In genomic region chr10:72384982-72385381, GRCh38 we compare ENCODE assay signal across 8 cellular contexts. TPM values are rescaled to one million over a fixed set of nuclear protein-coding genes. Genes with fewer than 3 reads are reported as not detected.
DNase-seq lines count a peak whose midpoint lies in the region; ATAC-seq and TF ChIP-seq lines count a peak whose summit lies in the region.
"Not testable (repeated sequence)": the region's sequence is repeated elsewhere in the genome, so short reads cannot be mapped to it uniquely, and the experiment has no call there.

No MANE protein-coding gene starts in this region.

- not testable (repeated sequence) for H3K36me3 Mint-ChIP-seq in GM23338 (ENCODE audit: low read depth); activated B cell treated with CpG ODN at 0.5 μM for 24 hours (ENCODE audit: low read depth); naive B cell

- ATAC-seq in GM23338: peak; percentile 45
- not testable (repeated sequence) for ATAC-seq in activated B cell treated with CpG ODN at 0.5 μM for 24 hours (ENCODE audit: low read depth); naive B cell (ENCODE audit: low read depth in 2 of 2)

- not testable (repeated sequence) for H3K27me3 ChIP-seq in BLaER1 treated with 17β-estradiol and CSF1 and Interleukin-3, amounts not matched to agents 10 nM and 100 nM; GM23338 (ENCODE audit: insufficient read depth); OCI-LY3 (ENCODE audit: low read depth, low read length); prostate gland (replicated peaks; ENCODE audit: insufficient read depth)

- H3K4me1 Mint-ChIP-seq in GM23338: peaks cover 35% of the 10 kb centered on the region
- H3K4me1 Mint-ChIP-seq in activated B cell treated with CpG ODN at 0.5 μM for 24 hours: not testable (repeated sequence)
- peaks cover 0 to 11% (median 4%) of the 10 kb centered on the region in 3 donors for H3K4me1 Mint-ChIP-seq in naive B cell

- CTCF ChIA-PET in activated B cell treated with CpG ODN at 0.5 μM for 24 hours (lab: Charles Lee): not testable (repeated sequence)

- WGBS in prostate gland: 52% methylated on average over 7 of the region's 7 CpGs

- not testable (repeated sequence) for H3K79me2 ChIP-seq in GM23338 (replicated peaks; ENCODE audit: insufficient read depth); OCI-LY3 (ENCODE audit: low read length)

- H3K27me3 Mint-ChIP-seq in GM23338 (ENCODE audit: insufficient read depth, low read depth, poor library complexity); activated B cell treated with CpG ODN at 0.5 μM for 24 hours; naive B cell: not testable (repeated sequence)

- H3K9me3 ChIP-seq in BLaER1 treated with 17β-estradiol and CSF1 and Interleukin-3, amounts not matched to agents 10 nM and 100 nM (replicated peaks in 1 of 11); OCI-LY3 (ENCODE audit: insufficient read depth, low read length); prostate gland: not testable (repeated sequence)

- not testable (repeated sequence) for H3F3A ChIP-seq in GM23338 (replicated peaks; ENCODE audit: low read depth)

- H2AFZ ChIP-seq in GM23338; OCI-LY3 (ENCODE audit: low read depth, low read length): not testable (repeated sequence)

- H3K4me2 ChIP-seq in BLaER1 treated with 17β-estradiol and CSF1 and Interleukin-3, amounts not matched to agents 10 nM and 100 nM: peak overlapping the region in 8 of 11 experiments; percentile 9 to 58 (median 21); a peak in 12 of 22 replicates
- H3K4me2 ChIP-seq in GM23338: not testable (repeated sequence)
- peak overlapping the region; percentile 37 for H3K4me2 ChIP-seq in OCI-LY3 (ENCODE audit: low read length)

- H3K9ac ChIP-seq in BLaER1 treated with 17β-estradiol and CSF1 and Interleukin-3, amounts not matched to agents 10 nM and 100 nM: peak overlapping the region in 2 of 11 experiments; percentile 11 to 13; a peak in 2 of 22 replicates
- not testable (repeated sequence) for H3K9ac ChIP-seq in OCI-LY3 (ENCODE audit: low read length)

- not testable (repeated sequence) for H3K4me3 Mint-ChIP-seq in GM23338, activated B cell treated with CpG ODN at 0.5 μM for 24 hours, naive B cell

- peaks cover 0 to 12% (median 0%) of the 10 kb centered on the region in 11 experiments; a peak in 1 of 22 replicates for H3K36me3 ChIP-seq in BLaER1 treated with 17β-estradiol and CSF1 and Interleukin-3, amounts not matched to agents 10 nM and 100 nM
- not testable (repeated sequence) for H3K36me3 ChIP-seq in GM23338 (ENCODE audit: insufficient read depth); OCI-LY3 (replicated peaks; ENCODE audit: low read depth, low read length); prostate gland

- not testable (repeated sequence) for H3K9me2 ChIP-seq in GM23338 (ENCODE audit: insufficient read depth)

- H3K27ac ChIP-seq in BLaER1 treated with 17β-estradiol and CSF1 and Interleukin-3, amounts not matched to agents 10 nM and 100 nM: peak overlapping the region in 7 of 11 experiments; percentile 20 to 62 (median 27); a peak in 9 of 22 replicates
- H3K27ac ChIP-seq in GM23338 (ENCODE audit: low read depth); OCI-LY3 (ENCODE audit: low read length); epithelial cell of prostate; prostate gland: not testable (repeated sequence)

- H3K9me3 Mint-ChIP-seq in GM23338, activated B cell treated with CpG ODN at 0.5 μM for 24 hours, naive B cell: not testable (repeated sequence)

- POLR2A ChIA-PET in activated B cell treated with CpG ODN at 0.5 μM for 24 hours (lab: Charles Lee): not testable (repeated sequence)

- not testable (repeated sequence) for TF ChIP-seq POLR2A in prostate gland (IDR thresholded peaks at IDR 0.05)

- H4K20me1 ChIP-seq in BLaER1 treated with 17β-estradiol and CSF1 and Interleukin-3, amounts not matched to agents 10 nM and 100 nM; GM23338 (replicated peaks; ENCODE audit: insufficient read depth); OCI-LY3 (ENCODE audit: insufficient read depth, low read length): not testable (repeated sequence)

- H3K27ac Mint-ChIP-seq in GM23338 (peak overlapping the region; percentile 70), activated B cell treated with CpG ODN at 0.5 μM for 24 hours (peak overlapping the region; percentile 19), naive B cell (peak overlapping the region in 5 of 6 donors; percentile 13 to 93 (median 44))

- not testable (repeated sequence) for DNase-seq in GM23338 (ENCODE audit: low spot score); activated B cell treated with CpG ODN at 0.5 μM for 24 hours; naive B cell
- DNase-seq in epithelial cell of prostate (ENCODE audit: low read depth, low spot score) (peak; percentile 14), prostate gland (ENCODE audit: low spot score) (peak; percentile 8), ureter (ENCODE audit: low spot score) (peak; percentile 66)

- H3K4me3 ChIP-seq in BLaER1 treated with 17β-estradiol and CSF1 and Interleukin-3, amounts not matched to agents 10 nM and 100 nM; GM23338; OCI-LY3 (ENCODE audit: low read length); prostate gland: not testable (repeated sequence)

- H3K4me1 ChIP-seq in BLaER1 treated with 17β-estradiol and CSF1 and Interleukin-3, amounts not matched to agents 10 nM and 100 nM: peaks cover 0 to 17% (median 12%) of the 10 kb centered on the region in 10 experiments; a peak in 13 of 20 replicates
- peaks cover 11% of the 10 kb centered on the region for H3K4me1 ChIP-seq in GM23338 (ENCODE audit: insufficient read depth)
- peaks cover 28% of the 10 kb centered on the region for H3K4me1 ChIP-seq in OCI-LY3 (ENCODE audit: low read length)
- H3K4me1 ChIP-seq in prostate gland (replicated peaks): not testable (repeated sequence)

- TF ChIP-seq CTCF in GM23338 (conservative IDR thresholded peaks at IDR 0.05; ENCODE audit: low read depth in 2 of 2); OCI-LY3 (IDR thresholded peaks at IDR 0.05; ENCODE audit: low read depth, low read length); activated B cell treated with CpG ODN at 0.5 μM for 24 hours (IDR thresholded peaks at IDR 0.05); prostate gland (IDR thresholded peaks at IDR 0.05): not testable (repeated sequence)

- intact Hi-C loops in activated B cell treated with CpG ODN at 0.5 μM for 24 hours (cut with micrococcal nuclease); prostate gland (cut with DNase I): not testable (repeated sequence)

RNA-seq across cellular contexts. Expression of gene DNAJB12, which starts 30.3 kb away (rescaled TPM):
- 13.0 and 16.0 TPM in 2 replicates for total RNA-seq in GM23338 (2014; rRNA removed; shearing (Covaris generic))
- polyA plus RNA-seq in GM23338 (2016; fragmentation: Nextera tagmentation; extraction: Ambion mirVana) (12.6 and 12.8 TPM in 2 replicates), naive B cell (ENCODE audit: low read depth in 6 of 6) (10 to 100 TPM; 15.7 to 28.4 (median 18.6) TPM)
- total RNA-seq in activated B cell treated with CpG ODN at 0.5 μM for 24 hours (39.0 and 39.9 TPM in 2 replicates), prostate gland (10 to 100 TPM; 33.0 to 55.9 TPM), ureter (44.9 TPM)

Comparison
In these comparisons a context has a peak if more than half of its experiments do, and no peak if none do; other contexts are left out.
1. H3K27ac Mint-ChIP-seq: peak in every context shown above with its lines; median percentile 70 in GM23338; 44 in naive B cell; 19 in activated B cell treated with CpG ODN at 0.5 μM for 24 hours.